Comparison of ENCODE assay signal across 20 cellular contexts in the genomic region with DNA sequence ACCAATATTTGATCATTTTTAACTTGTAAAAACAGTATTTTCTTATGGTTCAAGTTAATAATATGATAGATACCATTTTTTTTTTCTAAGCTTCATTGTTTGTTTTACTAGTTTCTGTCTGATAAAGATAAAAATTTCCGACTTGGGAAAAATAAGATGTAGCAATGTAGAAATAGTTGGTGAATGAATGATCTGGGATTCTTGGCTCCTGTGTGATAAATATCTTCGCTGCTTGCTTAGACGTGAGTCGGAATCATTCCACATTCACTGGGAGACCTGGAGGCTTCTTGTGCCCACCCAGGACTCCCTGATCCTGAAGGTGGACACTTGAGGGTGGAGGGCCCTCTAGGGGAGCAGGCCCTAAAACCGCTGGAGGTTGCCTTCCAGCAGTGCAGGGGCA. TPM values are rescaled to one million over a fixed set of nuclear protein-coding genes. Genes with fewer than 3 reads are reported as not detected.
DNase-seq lines count a peak whose midpoint lies in the region; ATAC-seq, FAIRE-seq and TF ChIP-seq lines count a peak whose summit lies in the region.
"Had no signal": no experiment of that assay in that cellular context is flagged by ENCODE, and none has a peak within 500 bp of the region (broad histone marks: within the 10 kb centered on the region; RNA-seq: fewer than 3 reads in every experiment).

No MANE protein-coding gene starts in this region.

- no peak overlapping the region for H3K27ac Mint-ChIP-seq in T-helper 2 cell treated with Interferon-gamma antibody and Interleukin-4, amounts not matched to agents 5 μg/mL and 100 μg/mL, for 36 hours
- H3K27ac Mint-ChIP-seq: CD14-positive monocyte had no signal

- FAIRE-seq in pancreas (lab: Jason Lieb, UNC) = no peak
- FAIRE-seq: GM12892 had no signal

- no peak overlapping the region for H3K4me3 Mint-ChIP-seq in T-helper 2 cell treated with Interferon-gamma antibody and Interleukin-4, amounts not matched to agents 5 μg/mL and 100 μg/mL, for 36 hours
- H3K4me3 Mint-ChIP-seq: CD14-positive monocyte had no signal

- H3K4me3 ChIP-seq in HEK293 (ENCODE audit: low read depth, low read length) = no peak overlapping the region
- H3K4me3 ChIP-seq in adipocyte (ENCODE audit: low read length) = peak overlapping the region; percentile 16
- no peak overlapping the region for H3K4me3 ChIP-seq in fibroblast of the aortic adventitia (ENCODE audit: low read depth, low read length)
- H3K4me3 ChIP-seq in pancreas = no peak overlapping the region
- H3K4me3 ChIP-seq: GM23248 had no signal

- POLR2A ChIA-PET in HEK293 (lab: Yijun Ruan, JAX) = no interaction called here

- H3K9me3 ChIP-seq in HEK293 (ENCODE audit: control insufficient read depth, insufficient read depth, low read depth, low read length) (no peaks in the 10 kb centered on the region), adipocyte (ENCODE audit: control insufficient read depth, low read length) (no peaks in the 10 kb centered on the region), pancreas (no peaks in the 10 kb centered on the region)

- H3K36me3 Mint-ChIP-seq in T-helper 2 cell treated with Interferon-gamma antibody and Interleukin-4, amounts not matched to agents 5 μg/mL and 100 μg/mL, for 36 hours (ENCODE audit: low read depth) = peaks cover 3% of the 10 kb centered on the region

- CTCF ChIA-PET in HEK293 (lab: Yijun Ruan, JAX) = interaction anchor here (0.6 to 0.8 kb wide), 2 partner anchors 10 to 16 kb away, joined by 3 to 4 read pairs; no protein-coding TSS in a partner anchor

- WGBS in pancreas, 2 donors = 70 to 72% methylated on average over 5 of the region's 5 CpGs

- no peaks in the 10 kb centered on the region for H3K9me3 Mint-ChIP-seq in T-helper 2 cell treated with Interferon-gamma antibody and Interleukin-4, amounts not matched to agents 5 μg/mL and 100 μg/mL, for 36 hours
- H3K9me3 Mint-ChIP-seq: CD14-positive monocyte had no signal

- intact Hi-C loops in pancreas (cut with DNase I) = no loop called here

- H3K36me3 ChIP-seq in HEK293 (ENCODE audit: control insufficient read depth in 2 of 2, insufficient read depth in 1 of 2, low read length in 2 of 2) (peaks cover 0 to 2% of the 10 kb centered on the region in 2 experiments; a peak in 1 of 3 replicates), adipocyte (ENCODE audit: control insufficient read depth, insufficient read depth, low read length, severe bottlenecking) (peaks cover 1% of the 10 kb centered on the region), pancreas (no peaks in the 10 kb centered on the region)

- TF ChIP-seq CTCF in HEK293 (tag by site-specific recombination; IDR thresholded peaks at IDR 0.05) (peak; percentile 26; the same call in 1 of the 2 replicates), fibroblast of the aortic adventitia (IDR thresholded peaks at IDR 0.05; ENCODE audit: insufficient read depth, low read length) (no peak), pancreas (IDR thresholded peaks at IDR 0.05) (no peak)

- peaks cover 17% of the 10 kb centered on the region for H3K4me1 ChIP-seq in HEK293 (ENCODE audit: control insufficient read depth, insufficient read depth, low read length)
- peaks cover 21% of the 10 kb centered on the region for H3K4me1 ChIP-seq in adipocyte (ENCODE audit: control insufficient read depth, insufficient read depth, low read length)
- H3K4me1 ChIP-seq in pancreas = peaks cover 10 to 33% (median 30%) of the 10 kb centered on the region in 3 donors

- DNase-seq in adipocyte (ENCODE audit: low read depth) = no peak
- peak; percentile 18 for DNase-seq in fibroblast of the aortic adventitia (ENCODE audit: low read depth)
- no peak for DNase-seq in pancreas
- no peak for DNase-seq in activated naive CD4-positive, alpha-beta T cell (lab: John Stamatoyannopoulos, UW)
- no peak for DNase-seq in T-helper 2 cell treated with Interferon-gamma antibody and Interleukin-4, amounts not matched to agents 5 μg/mL and 100 μg/mL, for 36 hours (ENCODE audit: low spot score)
- DNase-seq in NCI-H526 treated with DMSO at 0.1 percent for 48 hours (lab: John Stamatoyannopoulos, UW) = no peak
- DNase-seq: DMS 273 treated with DMSO at 0.1 percent for 48 hours; GF-D8; GM23248; KG1; NCI-H1092 treated with DMSO at 0.1 percent for 48 hours; NCI-H2081 treated with DMSO at 0.1 percent for 48 hours; NCI-H2227 treated with DMSO at 0.1 percent for 48 hours; NCI-H524 treated with DMSO at 0.1 percent for 48 hours; NK-92 treated with Interleukin-12 subunit alpha and Interleukin-12 subunit beta, amount 100 ng/mL, for 24 hours; OCI-M1; RPMI8226 had no signal

- peak in 3 of 4 donors; percentile 20 to 45 (median 28) for ATAC-seq in pancreas

- H3K27ac ChIP-seq in HEK293 (ENCODE audit: extremely low read depth, low read depth, low read length) (no peak overlapping the region), pancreas (peak overlapping the region in 1 of 4 donors; percentile 28)
- H3K27ac ChIP-seq: GM23248 had no signal

- no peaks in the 10 kb centered on the region for H3K27me3 Mint-ChIP-seq in T-helper 2 cell treated with Interferon-gamma antibody and Interleukin-4, amounts not matched to agents 5 μg/mL and 100 μg/mL, for 36 hours (ENCODE audit: low read depth)

- H3K4me1 Mint-ChIP-seq in T-helper 2 cell treated with Interferon-gamma antibody and Interleukin-4, amounts not matched to agents 5 μg/mL and 100 μg/mL, for 36 hours (ENCODE audit: low read depth) = no peaks in the 10 kb centered on the region

- no peak overlapping the region for H3K9ac ChIP-seq in adipocyte (ENCODE audit: low read length)
- H3K9ac ChIP-seq: GM23248 had no signal

- H3K27me3 ChIP-seq in adipocyte (replicated peaks; ENCODE audit: control insufficient read depth, insufficient read depth, low read length) (no peaks in the 10 kb centered on the region), pancreas (no peaks in the 10 kb centered on the region)

TF ChIP-seq in HEK293, 187 proteins besides CTCF, POLR2A, EP300 and RAD21:
- TF ChIP-seq ZIC2 (tag by site-specific recombination; IDR thresholded peaks at IDR 0.05) (peak; percentile 36; the same call in 1 of the 2 replicates), ZNF624 (tag by site-specific recombination; IDR thresholded peaks at IDR 0.05) (no peak), GLIS1 (tag by site-specific recombination; IDR thresholded peaks at IDR 0.05) (peak; percentile 39; the same call in 1 of the 2 replicates)

RNA-seq across cellular contexts. Expression of gene EXOC4, which starts 47.9 kb away (rescaled TPM):
- 86.2 and 105 TPM in 2 replicates for total RNA-seq in fibroblast of the aortic adventitia (ENCODE audit: low replicate concordance)
- 10 to 100 TPM; 50.7 to 81.2 (median 54.3) TPM for total RNA-seq in pancreas
- 10 to 100 TPM; 13.4 to 14.8 TPM for polyA plus RNA-seq in pancreas
